9 cellular contexts compared by ENCODE assay signal in genomic region chr12:124453419-124454351, GRCh38.
A peak's percentile ranks its signal among the peaks of the same experiment; 100 is the strongest.
DNase-seq lines count a peak whose midpoint lies in the region; ATAC-seq, FAIRE-seq and TF ChIP-seq lines count a peak whose summit lies in the region.
"Had no signal": no experiment of that assay in that cellular context is flagged by ENCODE, and none has a peak within 500 bp of the region (broad histone marks: within the 10 kb centered on the region; RNA-seq: fewer than 3 reads in every experiment).

No MANE protein-coding gene starts in this region.

- TF ChIP-seq POLR2A in gastroesophageal sphincter (IDR thresholded peaks at IDR 0.05) = no peak

- ATAC-seq in HG03025 (IDR thresholded peaks at IDR 0.05; ENCODE audit: low FRiP score, unreplicated experiment) (peak; percentile 60), gastroesophageal sphincter (peak; percentile 66), sciatic nerve (peak; percentile 50)

- 12% methylated on average over 3 of the region's 27 CpGs; no CpG with 5 or more reads in 1 of the 2 donors for WGBS in gastroesophageal sphincter (ENCODE audit: low coverage in 1 of 2), 2 donors

- intact Hi-C loops in activated T-helper 2 cell treated with anti-CD3 and anti-CD28 coated beads, Interferon-gamma antibody, Interleukin-2, Interleukin-4, amounts not matched to agents 10 μg/mL and 5 μg/mL and 100 μg/mL, durations not matched to agents 14 hours and 24 hours and 36 hours (cut with micrococcal nuclease) = loop anchor here (1.0 to 10.0 kb wide), 4 partner anchors 13 to 260 kb away; partner anchors contain the start of gene NCOR2
- intact Hi-C loops in sciatic nerve (cut with DNase I) = no loop called here

- no peaks in the 10 kb centered on the region for H3K27me3 Mint-ChIP-seq in activated T-helper 2 cell treated with anti-CD3 and anti-CD28 coated beads, Interferon-gamma antibody, Interleukin-2, Interleukin-4, amounts not matched to agents 10 μg/mL and 5 μg/mL and 100 μg/mL, durations not matched to agents 14 hours and 24 hours and 36 hours (ENCODE audit: low read depth)

- H3K4me1 ChIP-seq in gastroesophageal sphincter = peaks cover 0 to 72% (median 43%) of the 10 kb centered on the region in 3 donors

- peaks cover 35% of the 10 kb centered on the region for H3K4me1 Mint-ChIP-seq in activated T-helper 2 cell treated with anti-CD3 and anti-CD28 coated beads, Interferon-gamma antibody, Interleukin-2, Interleukin-4, amounts not matched to agents 10 μg/mL and 5 μg/mL and 100 μg/mL, durations not matched to agents 14 hours and 24 hours and 36 hours (ENCODE audit: low read depth)

- H3K4me3 ChIP-seq in gastroesophageal sphincter = no peak overlapping the region

- H3K36me3 Mint-ChIP-seq in activated T-helper 2 cell treated with anti-CD3 and anti-CD28 coated beads, Interferon-gamma antibody, Interleukin-2, Interleukin-4, amounts not matched to agents 10 μg/mL and 5 μg/mL and 100 μg/mL, durations not matched to agents 14 hours and 24 hours and 36 hours (ENCODE audit: low read depth) = peaks cover 38% of the 10 kb centered on the region

- peak; percentile 78 for FAIRE-seq in RCC 7860 (lab: Jason Lieb, UNC)

- no peak for TF ChIP-seq EP300 in gastroesophageal sphincter (IDR thresholded peaks at IDR 0.05)

- H3K36me3 ChIP-seq in gastroesophageal sphincter = peaks cover 0 to 43% of the 10 kb centered on the region in 2 donors

- H3K27me3 ChIP-seq in gastroesophageal sphincter = no peaks in the 10 kb centered on the region

- no peak for TF ChIP-seq CTCF in gastroesophageal sphincter (IDR thresholded peaks at IDR 0.05)

- DNase-seq in DMS53 (lab: John Stamatoyannopoulos, UW) = peak; percentile 12
- no peak for DNase-seq in DMS53 treated with DMSO at 0.1 percent for 48 hours (lab: John Stamatoyannopoulos, UW; ENCODE audit: unreplicated experiment)
- DNase-seq in RCC 7860 (ENCODE audit: low spot score) = peak; percentile 87
- peak; percentile 76 for DNase-seq in activated T-helper 2 cell treated with anti-CD3 and anti-CD28 coated beads, Interferon-gamma antibody, Interleukin-2, Interleukin-4, amounts not matched to agents 10 μg/mL and 5 μg/mL and 100 μg/mL, durations not matched to agents 14 hours and 24 hours and 36 hours (ENCODE audit: low spot score)
- peak; percentile 82 for DNase-seq in sciatic nerve (ENCODE audit: low spot score)
- no peak for DNase-seq in NCI-H446 (lab: John Stamatoyannopoulos, UW)

- H3K9me3 ChIP-seq in gastroesophageal sphincter = no peaks in the 10 kb centered on the region

- H3K9me3 Mint-ChIP-seq in activated T-helper 2 cell treated with anti-CD3 and anti-CD28 coated beads, Interferon-gamma antibody, Interleukin-2, Interleukin-4, amounts not matched to agents 10 μg/mL and 5 μg/mL and 100 μg/mL, durations not matched to agents 14 hours and 24 hours and 36 hours = no peaks in the 10 kb centered on the region

- peak overlapping the region in 3 of 4 donors; percentile 77 to 83 (median 81) for H3K27ac ChIP-seq in gastroesophageal sphincter
- H3K27ac ChIP-seq: 22Rv1 had no signal

- H3K4me3 Mint-ChIP-seq in activated T-helper 2 cell treated with anti-CD3 and anti-CD28 coated beads, Interferon-gamma antibody, Interleukin-2, Interleukin-4, amounts not matched to agents 10 μg/mL and 5 μg/mL and 100 μg/mL, durations not matched to agents 14 hours and 24 hours and 36 hours (ENCODE audit: low read depth) = peak overlapping the region; percentile 51

- H3K27ac Mint-ChIP-seq in activated T-helper 2 cell treated with anti-CD3 and anti-CD28 coated beads, Interferon-gamma antibody, Interleukin-2, Interleukin-4, amounts not matched to agents 10 μg/mL and 5 μg/mL and 100 μg/mL, durations not matched to agents 14 hours and 24 hours and 36 hours = peak overlapping the region; percentile 67

Comparison
In these comparisons a context has a peak if more than half of its experiments do, and no peak if none do; other contexts are left out.
1. DNase-seq: peak in DMS53 (single experiment), RCC 7860 (single experiment), activated T-helper 2 cell treated with anti-CD3 and anti-CD28 coated beads, Interferon-gamma antibody, Interleukin-2, Interleukin-4, amounts not matched to agents 10 μg/mL and 5 μg/mL and 100 μg/mL, durations not matched to agents 14 hours and 24 hours and 36 hours (single experiment) and sciatic nerve (single experiment); none in DMS53 treated with DMSO at 0.1 percent for 48 hours (single experiment) and NCI-H446 (0 of 2).
2. Peak in every context shown above with its lines, with median percentiles within 50 percentile points of each other: ATAC-seq.